Comparison of ENCODE assay signal across 1 cellular context in genomic region chr19:41861098-41861768, GRCh38.
TF ChIP-seq lines count a peak whose summit lies in the region.

No MANE protein-coding gene starts in this region.

TF ChIP-seq in HEK293, 187 proteins besides CTCF, POLR2A, EP300 and RAD21 (continued from another document):
- TF ChIP-seq ZNF114 (tag by site-specific recombination; IDR thresholded peaks at IDR 0.05) (no peak), ZSCAN18 (tag by site-specific recombination; IDR thresholded peaks at IDR 0.05) (no peak)
